Comparison of ENCODE assay signal across 33 cellular contexts in genomic region chr11:8613036-8613435, GRCh38. TPM values are rescaled to one million over a fixed set of nuclear protein-coding genes. Genes with fewer than 3 reads are reported as not detected.
DNase-seq lines count a peak whose midpoint lies in the region; ATAC-seq and TF ChIP-seq lines count a peak whose summit lies in the region.
"Had no signal": no experiment of that assay in that cellular context is flagged by ENCODE, and none has a peak within 500 bp of the region (broad histone marks: within the 10 kb centered on the region; RNA-seq: fewer than 3 reads in every experiment).

No MANE protein-coding gene starts in this region.

- peaks cover 23% of the 10 kb centered on the region for H3K36me3 Mint-ChIP-seq in activated T-helper 17 cell treated with anti-CD3 and anti-CD28 coated beads, Interleukin-2, amount 50 U/mL, for 72 hours (ENCODE audit: low read depth)
- no peaks in the 10 kb centered on the region for H3K36me3 Mint-ChIP-seq in neural progenitor cell

- no peak overlapping the region for H3K27ac ChIP-seq in esophagus muscularis mucosa (replicated peaks in 1 of 4)
- no peak overlapping the region for H3K27ac ChIP-seq in neural progenitor cell
- no peak overlapping the region for H3K27ac ChIP-seq in WERI-Rb-1
- no peak overlapping the region for H3K27ac ChIP-seq in tibial artery
- H3K27ac ChIP-seq: GM23248, sigmoid colon, upper lobe of right lung had no signal

- peaks cover 5% of the 10 kb centered on the region for H3K4me1 Mint-ChIP-seq in activated T-helper 17 cell treated with anti-CD3 and anti-CD28 coated beads, Interleukin-2, amount 50 U/mL, for 72 hours
- H3K4me1 Mint-ChIP-seq in neural progenitor cell: peaks cover 24% of the 10 kb centered on the region
- H3K4me1 Mint-ChIP-seq: memory B cell; stimulated activated memory B cell treated with anti-CD40 and anti-IgM and Interleukin-4, amounts not matched to agents 10 μg/mL and 1 μg/mL and 100 μg/mL, for 72 hours had no signal

- H3K4me1 ChIP-seq in esophagus muscularis mucosa (peaks cover 0 to 29% (median 6%) of the 10 kb centered on the region in 4 donors), neural progenitor cell (peaks cover 4% of the 10 kb centered on the region), tibial artery (no peaks in the 10 kb centered on the region)

- no peaks in the 10 kb centered on the region for H3K27me3 Mint-ChIP-seq in activated T-helper 17 cell treated with anti-CD3 and anti-CD28 coated beads, Interleukin-2, amount 50 U/mL, for 72 hours
- peaks cover 2% of the 10 kb centered on the region for H3K27me3 Mint-ChIP-seq in neural progenitor cell (ENCODE audit: insufficient read depth, low read depth)
- H3K27me3 Mint-ChIP-seq: activated CD8-positive, alpha-beta memory T cell treated with anti-CD3 and anti-CD28 coated beads, Interleukin-2, amount 10 ng/mL, durations not matched to agents 7 days and 5 days; activated naive CD8-positive, alpha-beta T cell treated with anti-CD3 and anti-CD28 coated beads, Interleukin-2, amount 50 U/mL, for 24 hours; memory B cell; stimulated activated memory B cell treated with anti-CD40 and anti-IgM and Interleukin-4, amounts not matched to agents 10 μg/mL and 1 μg/mL and 100 μg/mL, for 72 hours; T-cell had no signal

- H3K9ac ChIP-seq in neural progenitor cell: no peak overlapping the region
- H3K9ac ChIP-seq: GM23248 had no signal

- H3K9me3 Mint-ChIP-seq in activated T-helper 17 cell treated with anti-CD3 and anti-CD28 coated beads, Interleukin-2, amount 50 U/mL, for 72 hours: no peaks in the 10 kb centered on the region
- no peaks in the 10 kb centered on the region for H3K9me3 Mint-ChIP-seq in neural progenitor cell
- H3K9me3 Mint-ChIP-seq: activated naive CD8-positive, alpha-beta T cell treated with anti-CD3 and anti-CD28 coated beads, Interleukin-2, amount 50 U/mL, for 24 hours; activated T-cell treated with anti-CD3 and anti-CD28 coated beads, Interleukin-2, amount 50 U/mL, for 4 hours; memory B cell; stimulated activated memory B cell treated with anti-CD40 and anti-IgM and Interleukin-4, amounts not matched to agents 10 μg/mL and 1 μg/mL and 100 μg/mL, for 72 hours; T-cell had no signal

- no peaks in the 10 kb centered on the region for H3K27me3 ChIP-seq in esophagus muscularis mucosa
- no peaks in the 10 kb centered on the region for H3K27me3 ChIP-seq in neural progenitor cell
- H3K27me3 ChIP-seq in WERI-Rb-1 (ENCODE audit: insufficient read depth, low read depth, severe bottlenecking): no peaks in the 10 kb centered on the region
- H3K27me3 ChIP-seq in tibial artery: no peaks in the 10 kb centered on the region
- H3K27me3 ChIP-seq: sigmoid colon, upper lobe of right lung had no signal

- TF ChIP-seq EP300 in esophagus muscularis mucosa (IDR thresholded peaks at IDR 0.05): no peak

- ATAC-seq in activated T-helper 17 cell treated with anti-CD3 and anti-CD28 coated beads, Interleukin-2, amount 50 U/mL, for 72 hours (replicated peaks): no peak
- ATAC-seq in GM21723 (IDR thresholded peaks at IDR 0.05; ENCODE audit: unreplicated experiment): no peak
- ATAC-seq: activated CD8-positive, alpha-beta memory T cell treated with anti-CD3 and anti-CD28 coated beads, Interleukin-2, amount 10 ng/mL, durations not matched to agents 7 days and 5 days; activated naive CD8-positive, alpha-beta T cell treated with anti-CD3 and anti-CD28 coated beads, Interleukin-2, amount 50 U/mL, for 24 hours; activated T-cell treated with anti-CD3 and anti-CD28 coated beads, Interleukin-2, amount 50 U/mL, for 4 hours; left cardiac atrium; stimulated activated memory B cell treated with anti-CD40 and anti-IgM and Interleukin-4, amounts not matched to agents 10 μg/mL and 1 μg/mL and 100 μg/mL, for 72 hours; T-cell; upper lobe of right lung had no signal

- no peak overlapping the region for H3K4me2 ChIP-seq in neural progenitor cell

- H3K4me3 ChIP-seq in esophagus muscularis mucosa (no peak overlapping the region), neural progenitor cell (no peak overlapping the region), WERI-Rb-1 (ENCODE audit: low read depth, low read length) (no peak overlapping the region), tibial artery (no peak overlapping the region)
- H3K4me3 ChIP-seq: GM23248, sigmoid colon, upper lobe of right lung had no signal

- WGBS in esophagus muscularis mucosa: 75% methylated on average over 1 of the region's 1 CpG

- TF ChIP-seq CTCF in esophagus muscularis mucosa (IDR thresholded peaks at IDR 0.05): no peak
- no peak for TF ChIP-seq CTCF in neural progenitor cell (IDR thresholded peaks at IDR 0.05)
- TF ChIP-seq CTCF in WERI-Rb-1 (IDR thresholded peaks at IDR 0.05; ENCODE audit: low read depth, low read length): no peak
- no peak for TF ChIP-seq CTCF in tibial artery (IDR thresholded peaks at IDR 0.05)

- H2AFZ ChIP-seq in neural progenitor cell (replicated peaks): no peak overlapping the region
- H2AFZ ChIP-seq: GM23248 had no signal

- no peak overlapping the region for H3K4me3 Mint-ChIP-seq in activated T-helper 17 cell treated with anti-CD3 and anti-CD28 coated beads, Interleukin-2, amount 50 U/mL, for 72 hours
- no peak overlapping the region for H3K4me3 Mint-ChIP-seq in neural progenitor cell
- H3K4me3 Mint-ChIP-seq: activated CD8-positive, alpha-beta memory T cell treated with anti-CD3 and anti-CD28 coated beads, Interleukin-2, amount 10 ng/mL, durations not matched to agents 7 days and 5 days; activated naive CD8-positive, alpha-beta T cell treated with anti-CD3 and anti-CD28 coated beads, Interleukin-2, amount 50 U/mL, for 24 hours; activated T-cell treated with anti-CD3 and anti-CD28 coated beads, Interleukin-2, amount 50 U/mL, for 4 hours; memory B cell; stimulated activated memory B cell treated with anti-CD40 and anti-IgM and Interleukin-4, amounts not matched to agents 10 μg/mL and 1 μg/mL and 100 μg/mL, for 72 hours; T-cell had no signal

- H4K20me1 ChIP-seq in neural progenitor cell (ENCODE audit: low read depth): no peaks in the 10 kb centered on the region

- H3F3A ChIP-seq in neural progenitor cell (ENCODE audit: low read depth): no peaks in the 10 kb centered on the region

- intact Hi-C loops in esophagus muscularis mucosa (cut with DNase I): no loop called here
- intact Hi-C loops in tibial artery (cut with DNase I; ENCODE audit: low total_unique reads): no loop called here

- TF ChIP-seq POLR2A in esophagus muscularis mucosa (IDR thresholded peaks at IDR 0.05; ENCODE audit: low read depth): no peak

- H3K9me3 ChIP-seq in esophagus muscularis mucosa: no peaks in the 10 kb centered on the region
- H3K9me3 ChIP-seq in neural progenitor cell (ENCODE audit: low read depth): no peaks in the 10 kb centered on the region
- no peaks in the 10 kb centered on the region for H3K9me3 ChIP-seq in WERI-Rb-1 (ENCODE audit: severe bottlenecking)
- H3K9me3 ChIP-seq in tibial artery: no peaks in the 10 kb centered on the region
- H3K9me3 ChIP-seq: sigmoid colon, upper lobe of right lung had no signal

- H3K79me2 ChIP-seq in neural progenitor cell (ENCODE audit: low read depth): no peaks in the 10 kb centered on the region

- DNase-seq in ELF-1 (ENCODE audit: low read depth, low spot score): peak; percentile 32
- peak; percentile 68 for DNase-seq in esophagus muscularis mucosa (ENCODE audit: extremely low spot score)
- DNase-seq in neural progenitor cell (ENCODE audit: low spot score): no peak
- no peak for DNase-seq in WERI-Rb-1
- no peak for DNase-seq in activated CD4-positive, alpha-beta T cell treated with anti-CD3 and anti-CD28 coated beads for 1 hour
- no peak for DNase-seq in tibial artery
- DNase-seq: activated CD4-positive, CD25-positive, alpha-beta regulatory T cell; activated CD8-positive, alpha-beta memory T cell treated with anti-CD3 and anti-CD28 coated beads, Interleukin-2, amount 10 ng/mL, durations not matched to agents 7 days and 5 days; activated gamma-delta T cell treated with Interleukin-2 at 50 U/mL for 16 hours; activated naive CD8-positive, alpha-beta T cell treated with anti-CD3 and anti-CD28 coated beads, Interleukin-2, amount 50 U/mL, for 24 hours; activated T-cell treated with anti-CD3 and anti-CD28 coated beads, Interleukin-2, amount 50 U/mL, for 4 hours; C1 segment of cervical spinal cord; Calu3; cerebellar nuclear complex; DMS79; GF-D8; GM23248; hypothalamus; left cardiac atrium; NCI-H1048; NCI-H1694 treated with DMSO at 0.1 percent for 48 hours; NCI-H2171; nucleus accumbens; OCI-M1; sigmoid colon; substantia nigra; T-cell; upper lobe of right lung had no signal

- peak overlapping the region; percentile 41 for H3K27ac Mint-ChIP-seq in activated T-helper 17 cell treated with anti-CD3 and anti-CD28 coated beads, Interleukin-2, amount 50 U/mL, for 72 hours
- H3K27ac Mint-ChIP-seq in neural progenitor cell: peak overlapping the region; percentile 31
- H3K27ac Mint-ChIP-seq: activated CD8-positive, alpha-beta memory T cell treated with anti-CD3 and anti-CD28 coated beads, Interleukin-2, amount 10 ng/mL, durations not matched to agents 7 days and 5 days; activated naive CD8-positive, alpha-beta T cell treated with anti-CD3 and anti-CD28 coated beads, Interleukin-2, amount 50 U/mL, for 24 hours; memory B cell; progenitor cell of endocrine pancreas; stimulated activated memory B cell treated with anti-CD40 and anti-IgM and Interleukin-4, amounts not matched to agents 10 μg/mL and 1 μg/mL and 100 μg/mL, for 72 hours; T-cell had no signal

- peaks cover under 1 to 35% (median 15%) of the 10 kb centered on the region in 4 donors for H3K36me3 ChIP-seq in esophagus muscularis mucosa
- no peaks in the 10 kb centered on the region for H3K36me3 ChIP-seq in neural progenitor cell
- H3K36me3 ChIP-seq in WERI-Rb-1: no peaks in the 10 kb centered on the region
- H3K36me3 ChIP-seq in tibial artery: peaks cover 0 to 32% (median 11%) of the 10 kb centered on the region in 3 donors

RNA-seq across cellular contexts. Expression of gene STK33, which starts 19.0 kb away (rescaled TPM):
- total RNA-seq in activated T-helper 17 cell treated with anti-CD3 and anti-CD28 coated beads, Interleukin-2, amount 50 U/mL, for 72 hours: 1 to 10 TPM in 1 of 2 donors, under 1 TPM in 1; 0.40 to 1.0 TPM
- total RNA-seq in esophagus muscularis mucosa: 10 to 100 TPM; 12.7 to 29.1 (median 19.8) TPM
- total RNA-seq in neural progenitor cell (ENCODE audit: low replicate concordance): 40.7 and 56.5 TPM in 2 replicates
- total RNA-seq: GM23248 had no signal

Comparison
In these comparisons a context has a peak if more than half of its experiments do, and no peak if none do; other contexts are left out.
1. DNase-seq: peak in ELF-1 (single experiment) and esophagus muscularis mucosa (single experiment); none in neural progenitor cell (single experiment), WERI-Rb-1 (single experiment), activated CD4-positive, alpha-beta T cell treated with anti-CD3 and anti-CD28 coated beads for 1 hour (single experiment) and tibial artery (0 of 2).
2. RNA of gene STK33, which starts 19.0 kb away (total RNA-seq): 40.7 to 56.5 TPM in neural progenitor cell and 12.7 to 29.1 TPM in esophagus muscularis mucosa; 0.40 to 1.0 TPM in activated T-helper 17 cell treated with anti-CD3 and anti-CD28 coated beads, Interleukin-2, amount 50 U/mL, for 72 hours; every median in the first group is over 4 times any median in the second.